10 cellular contexts compared by ENCODE assay signal in genomic region chr1:167697667-167698141, GRCh38. TPM values are rescaled to one million over a fixed set of nuclear protein-coding genes. Genes with fewer than 3 reads are reported as not detected.
DNase-seq lines count a peak whose midpoint lies in the region; ATAC-seq and TF ChIP-seq lines count a peak whose summit lies in the region.
"Had no signal": no experiment of that assay in that cellular context is flagged by ENCODE, and none has a peak within 500 bp of the region (broad histone marks: within the 10 kb centered on the region; RNA-seq: fewer than 3 reads in every experiment).

No MANE protein-coding gene starts in this region.

- H3K9me3 ChIP-seq in HEK293 (ENCODE audit: control insufficient read depth, insufficient read depth, low read depth, low read length) (no peaks in the 10 kb centered on the region), right cardiac atrium (ENCODE audit: control insufficient read depth, low read length) (no peaks in the 10 kb centered on the region)

- POLR2A ChIA-PET in HEK293 (lab: Yijun Ruan, JAX) = no interaction called here

- CTCF ChIA-PET in HEK293 (lab: Yijun Ruan, JAX) = interaction anchor here (1.7 kb wide), 1 partner anchor 10 kb away, joined by 9 read pairs; no protein-coding TSS in a partner anchor

- DNase-seq in right cardiac atrium = peak; percentile 76 to 90 (median 88)
- DNase-seq in sciatic nerve (ENCODE audit: low spot score) = no peak
- no peak for DNase-seq in NCI-H748 (lab: John Stamatoyannopoulos, UW; ENCODE audit: unreplicated experiment)
- DNase-seq in DMS 273 treated with DMSO at 0.1 percent for 48 hours (lab: John Stamatoyannopoulos, UW) = no peak
- no peak for DNase-seq in T1000 (lab: John Stamatoyannopoulos, UW)
- DNase-seq: DMS79; nephron progenitor cell; stimulated activated CD4-positive, alpha-beta T cell treated with anti-CD3 and anti-CD28 coated beads, Interleukin-2, amount 100 ng/mL, for 24 hours had no signal

- intact Hi-C loops in right cardiac atrium (cut with DNase I) (no loop called here), sciatic nerve (cut with DNase I) (no loop called here)

- H3K4me1 ChIP-seq in HEK293 (ENCODE audit: control insufficient read depth, insufficient read depth, low read length) (no peaks in the 10 kb centered on the region), right cardiac atrium (ENCODE audit: control insufficient read depth, insufficient read depth, low read length) (peaks cover 12% of the 10 kb centered on the region)

- 29% methylated on average over 14 of the region's 14 CpGs for WGBS in right cardiac atrium

- TF ChIP-seq CTCF in HEK293 (tag by site-specific recombination; IDR thresholded peaks at IDR 0.05) (no peak), VCaP (conservative IDR thresholded peaks at IDR 0.05) (no peak)

- ATAC-seq in right cardiac atrium = peak; percentile 90 to 93
- peak; percentile 82 for ATAC-seq in sciatic nerve

- H3K27ac ChIP-seq in HEK293 (ENCODE audit: extremely low read depth, low read depth, low read length) (no peak overlapping the region), VCaP (peak overlapping the region; percentile 37), right cardiac atrium (ENCODE audit: low read length) (peak overlapping the region; percentile 81)

- no peaks in the 10 kb centered on the region for H3K36me3 ChIP-seq in HEK293 (ENCODE audit: control insufficient read depth in 2 of 2, insufficient read depth in 1 of 2, low read length in 2 of 2)

- no peaks in the 10 kb centered on the region for H3K27me3 ChIP-seq in right cardiac atrium (ENCODE audit: control insufficient read depth, insufficient read depth)

- no peak overlapping the region for H3K4me3 ChIP-seq in HEK293 (ENCODE audit: low read depth, low read length)
- no peak overlapping the region for H3K4me3 ChIP-seq in right cardiac atrium (ENCODE audit: low read length)

TF ChIP-seq in HEK293, 187 proteins besides CTCF, POLR2A, EP300 and RAD21:
- TF ChIP-seq ZIC2 (tag by site-specific recombination; IDR thresholded peaks at IDR 0.05) (peak; percentile 60), ZNF146 (tag by site-specific recombination; IDR thresholded peaks at IDR 0.05) (no peak)

RNA-seq across cellular contexts. Expression of gene MPZL1, which starts 24.1 kb away (rescaled TPM):
- total RNA-seq in right cardiac atrium = 10 to 100 TPM; 36.3 to 73.7 (median 61.1) TPM
- polyA plus RNA-seq in right cardiac atrium = 20.4 TPM
- total RNA-seq in sciatic nerve = 102 TPM

Comparison
In these comparisons a context has a peak if more than half of its experiments do, and no peak if none do; other contexts are left out.
1. DNase-seq: peak in right cardiac atrium (3 of 3); none in sciatic nerve (single experiment), NCI-H748 (single experiment), DMS 273 treated with DMSO at 0.1 percent for 48 hours (single experiment) and T1000 (single experiment).